Comparison of ENCODE assay signal across 14 cellular contexts in the genomic region with DNA sequence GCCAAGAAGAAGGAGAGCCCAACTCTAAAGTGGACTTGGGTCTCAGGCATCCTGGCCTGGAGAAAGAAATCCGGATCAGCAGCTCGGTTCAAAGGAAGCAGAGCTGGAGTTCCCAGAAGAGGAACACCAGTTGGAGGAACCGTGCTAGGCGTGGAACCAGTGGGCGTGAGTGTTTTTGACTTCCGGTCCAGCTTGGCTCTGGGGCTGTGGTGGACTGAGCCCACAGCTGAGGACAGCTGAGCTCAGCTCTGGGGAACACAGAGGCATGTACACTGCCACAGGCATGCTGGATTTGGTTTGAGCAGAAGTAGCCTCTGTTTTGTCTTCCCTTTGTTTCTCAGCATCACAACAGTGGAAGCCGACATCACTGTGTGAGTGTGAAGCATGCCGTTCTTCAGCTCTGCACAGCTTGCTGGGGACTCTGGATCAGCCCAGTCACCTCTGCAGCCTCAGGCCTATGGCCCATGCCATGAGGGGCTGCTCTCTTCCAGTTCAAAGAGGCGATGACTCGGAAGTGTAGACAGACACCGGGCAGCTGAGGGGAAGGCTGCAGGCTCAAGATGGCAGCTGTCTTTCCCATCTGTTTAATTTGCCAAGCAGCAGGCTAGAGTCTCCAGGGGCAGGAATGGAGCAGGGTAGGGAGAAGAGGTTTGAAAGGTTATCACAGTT.
"Had no signal": no experiment of that assay in that cellular context is flagged by ENCODE, and none has a peak within 500 bp of the region (broad histone marks: within the 10 kb centered on the region; RNA-seq: fewer than 3 reads in every experiment).

No MANE protein-coding gene starts in this region.

- H3K27ac ChIP-seq: epithelial cell of prostate, gastrocnemius medialis, skin epidermis, tibial artery, vagina had no signal

- DNase-seq: activated CD4-positive, alpha-beta T cell treated with anti-CD3 and anti-CD28 coated beads, Interleukin-2, amount 50 U/mL, for 48 hours; activated CD8-positive, alpha-beta memory T cell treated with anti-CD3 and anti-CD28 coated beads, Interleukin-2, amount 10 ng/mL, durations not matched to agents 7 days and 5 days; activated effector memory CD4-positive, alpha-beta T cell treated with Interleukin-2 at 50 U/mL for 16 hours; activated T-cell treated with anti-CD3 and anti-CD28 coated beads, Interleukin-2, amount 50 U/mL, for 24 hours; cerebellar nuclear complex; effector memory CD8-positive, alpha-beta T cell; gastrocnemius medialis; hypothalamus; T-helper 2 cell had no signal

- H3K4me1 ChIP-seq: gastrocnemius medialis, tibial artery, vagina had no signal

- ATAC-seq: activated CD4-positive, CD25-positive, alpha-beta regulatory T cell treated with anti-CD3 and anti-CD28 coated beads, Interleukin-2, amount 50 U/mL, for 24 hours; activated CD8-positive, alpha-beta memory T cell treated with anti-CD3 and anti-CD28 coated beads, Interleukin-2, amount 10 ng/mL, durations not matched to agents 7 days and 5 days; effector memory CD8-positive, alpha-beta T cell; gastrocnemius medialis had no signal

- H3K27me3 ChIP-seq: gastrocnemius medialis, tibial artery, vagina had no signal

- H3K4me3 ChIP-seq: gastrocnemius medialis, skin epidermis, tibial artery, vagina had no signal

- H3K9me3 ChIP-seq: gastrocnemius medialis, tibial artery, vagina had no signal

- H3K36me3 ChIP-seq: gastrocnemius medialis, tibial artery, vagina had no signal
